In genomic region chr11:42819126-42819525, GRCh38 we compare ENCODE assay signal across 7 cellular contexts.
"Had no signal": no experiment of that assay in that cellular context is flagged by ENCODE, and none has a peak within 500 bp of the region (broad histone marks: within the 10 kb centered on the region; RNA-seq: fewer than 3 reads in every experiment).

No MANE protein-coding gene starts in this region.

- DNase-seq: GDM1, GF-D8 had no signal

- FAIRE-seq: G401.6, GM12891, GM12892, GM18507, GM19239 had no signal
